Comparison of ENCODE assay signal across 31 cellular contexts in the genomic region with DNA sequence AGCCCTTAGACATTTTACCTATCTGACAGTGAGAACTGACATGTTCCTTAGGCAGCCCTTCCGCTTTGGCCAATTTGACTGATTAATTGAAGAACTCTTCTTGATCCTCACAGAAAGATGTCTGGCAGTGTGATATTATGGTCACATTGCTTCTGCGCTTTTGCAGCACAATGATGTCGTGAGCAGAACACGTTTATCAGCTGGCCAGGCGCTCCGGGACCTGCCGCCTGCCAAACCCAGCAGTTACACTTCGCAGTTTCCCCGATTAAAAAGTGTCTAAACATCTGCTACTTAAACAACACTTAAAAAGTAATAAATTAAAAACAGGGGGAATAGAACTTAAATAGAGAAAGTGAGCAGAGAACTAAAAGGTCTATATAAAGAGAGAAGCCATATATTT.
"Had no signal": no experiment of that assay in that cellular context is flagged by ENCODE, and none has a peak within 500 bp of the region (broad histone marks: within the 10 kb centered on the region; RNA-seq: fewer than 3 reads in every experiment).

No MANE protein-coding gene starts in this region.

- H3K27ac ChIP-seq: cardiac muscle cell, KMS-11, Peyer's patch, WERI-Rb-1 had no signal

- H3K27me3 ChIP-seq: cardiac muscle cell, Peyer's patch had no signal

- H3K36me3 ChIP-seq: cardiac muscle cell, Peyer's patch, WERI-Rb-1 had no signal

- ATAC-seq: activated CD8-positive, alpha-beta memory T cell treated with anti-CD3 and anti-CD28 coated beads, Interleukin-2, amount 10 ng/mL, durations not matched to agents 7 days and 5 days; activated naive CD8-positive, alpha-beta T cell treated with anti-CD3 and anti-CD28 coated beads, Interleukin-2, amount 50 U/mL, for 24 hours; PC-3 had no signal

- H3K4me3 ChIP-seq: cardiac muscle cell, Peyer's patch had no signal

- DNase-seq: activated CD4-positive, alpha-beta memory T cell treated with anti-CD3 and anti-CD28 coated beads, Interleukin-2, amount 10 ng/mL, durations not matched to agents 7 days and 5 days; activated CD4-positive, alpha-beta T cell treated with anti-CD3 and anti-CD28 coated beads for 1 hour; activated CD4-positive, alpha-beta T cell treated with anti-CD3 and anti-CD28 coated beads for 48 hours; activated CD4-positive, CD25-positive, alpha-beta regulatory T cell; activated CD8-positive, alpha-beta memory T cell treated with anti-CD3 and anti-CD28 coated beads for 24 hours; activated CD8-positive, alpha-beta memory T cell treated with anti-CD3 and anti-CD28 coated beads, Interleukin-2, amount 10 ng/mL, durations not matched to agents 7 days and 5 days; activated CD8-positive, alpha-beta memory T cell treated with anti-CD3 and anti-CD28 coated beads, Interleukin-2, amount 50 U/mL, for 48 hours; activated effector memory CD4-positive, alpha-beta T cell treated with Interleukin-2 at 50 U/mL for 16 hours; activated naive CD4-positive, alpha-beta T cell treated with anti-CD3 and anti-CD28 coated beads, Interleukin-2, amount 10 ng/mL, durations not matched to agents 7 days and 5 days; activated naive CD8-positive, alpha-beta T cell treated with anti-CD3 and anti-CD28 coated beads, Interleukin-2, amount 50 U/mL, for 24 hours; activated T-cell treated with anti-CD3 and anti-CD28 coated beads, Interleukin-2, amount 50 U/mL, for 48 hours; anterior cingulate cortex; NCI-H1105 treated with DMSO at 0.1 percent for 48 hours; NCI-H146; NCI-H187; NCI-H2029 treated with DMSO at 0.1 percent for 48 hours; NCI-H2107; NCI-H2171; NCI-H2227 treated with DMSO at 0.1 percent for 48 hours; NCI-H446; NCI-H524 treated with DMSO at 0.1 percent for 48 hours; PC-3; Peyer's patch; RPMI8226; SW 1271; T-helper 1 cell; T-helper 2 cell; T-helper 9 cell; WERI-Rb-1 had no signal

- H3K4me1 ChIP-seq: Peyer's patch had no signal

- H3K9me3 ChIP-seq: Peyer's patch had no signal
